8 cellular contexts compared by ENCODE assay signal in the genomic region with DNA sequence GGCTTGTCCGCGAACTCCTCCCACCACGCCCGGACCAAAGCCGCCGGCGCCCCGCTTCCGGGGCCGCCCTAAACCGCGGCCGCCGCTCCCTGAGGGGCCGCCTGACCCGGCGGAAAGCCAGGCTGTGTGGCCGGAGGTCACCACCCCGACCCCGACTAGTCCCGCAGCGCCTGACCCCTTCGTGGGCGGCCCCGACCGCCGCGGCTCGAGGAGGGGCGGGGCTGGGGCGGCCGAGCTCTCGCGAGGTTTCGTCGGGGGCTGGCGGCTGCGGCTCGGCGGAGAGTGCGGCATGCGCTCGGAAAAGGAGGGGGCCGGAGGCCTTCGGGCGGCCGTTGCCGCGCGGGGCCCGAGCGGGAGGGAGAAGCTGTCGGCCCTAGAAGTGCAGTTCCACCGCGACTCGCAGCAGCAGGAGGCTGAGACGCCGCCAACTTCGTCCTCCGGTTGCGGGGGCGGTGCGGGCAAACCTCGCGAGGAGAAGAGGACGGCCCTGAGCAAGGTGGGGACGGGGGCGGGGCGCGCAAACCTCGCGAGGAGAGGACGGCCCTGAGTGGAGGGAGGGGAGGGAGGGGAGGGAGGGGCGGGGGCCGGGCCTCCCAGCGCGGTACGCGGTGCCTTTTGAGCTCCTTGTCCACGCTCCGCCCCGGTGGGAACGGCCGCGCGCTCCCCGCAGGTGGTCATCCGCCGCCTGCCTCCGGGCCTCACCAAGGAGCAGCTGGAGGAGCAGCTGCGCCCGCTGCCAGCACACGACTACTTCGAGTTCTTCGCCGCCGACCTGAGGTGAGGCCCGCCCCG. TPM values are rescaled to one million over a fixed set of nuclear protein-coding genes. Genes with fewer than 3 reads are reported as not detected.
DNase-seq lines count a peak whose midpoint lies in the region; ATAC-seq, FAIRE-seq and TF ChIP-seq lines count a peak whose summit lies in the region.

A gene with protein sequence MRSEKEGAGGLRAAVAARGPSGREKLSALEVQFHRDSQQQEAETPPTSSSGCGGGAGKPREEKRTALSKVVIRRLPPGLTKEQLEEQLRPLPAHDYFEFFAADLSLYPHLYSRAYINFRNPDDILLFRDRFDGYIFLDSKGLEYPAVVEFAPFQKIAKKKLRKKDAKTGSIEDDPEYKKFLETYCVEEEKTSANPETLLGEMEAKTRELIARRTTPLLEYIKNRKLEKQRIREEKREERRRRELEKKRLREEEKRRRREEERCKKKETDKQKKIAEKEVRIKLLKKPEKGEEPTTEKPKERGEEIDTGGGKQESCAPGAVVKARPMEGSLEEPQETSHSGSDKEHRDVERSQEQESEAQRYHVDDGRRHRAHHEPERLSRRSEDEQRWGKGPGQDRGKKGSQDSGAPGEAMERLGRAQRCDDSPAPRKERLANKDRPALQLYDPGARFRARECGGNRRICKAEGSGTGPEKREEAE (plus strand): TSS at position 251 of the 792 bp plus-strand sequence. CDS start 39 bp downstream, at position 290.

- H3K27me3 Mint-ChIP-seq in central memory CD8-positive, alpha-beta T cell = no peaks in the 10 kb centered on the region

- peaks cover 34% of the 10 kb centered on the region for H3K36me3 Mint-ChIP-seq in central memory CD8-positive, alpha-beta T cell (ENCODE audit: insufficient read depth)

- no peaks in the 10 kb centered on the region for H3K27me3 ChIP-seq in keratinocyte (ENCODE audit: control insufficient read depth, extremely low read depth, insufficient read depth, low read length)

- no peak for FAIRE-seq in keratinocyte (lab: Jason Lieb, UNC)

- no peaks in the 10 kb centered on the region for H3K9me3 Mint-ChIP-seq in central memory CD8-positive, alpha-beta T cell

- peaks cover 25% of the 10 kb centered on the region for H3K79me2 ChIP-seq in keratinocyte (ENCODE audit: control insufficient read depth, insufficient read depth, low read length)

- no peaks in the 10 kb centered on the region for H3K9me3 ChIP-seq in keratinocyte (ENCODE audit: control insufficient read depth, low read depth, low read length)

- H3K4me1 Mint-ChIP-seq in central memory CD8-positive, alpha-beta T cell = peaks cover 36% of the 10 kb centered on the region

- H3K9ac ChIP-seq in keratinocyte (ENCODE audit: control insufficient read depth, extremely low read depth, insufficient read depth, low read length) = peak within 1 kb of the TSS; percentile 95

- H3K36me3 ChIP-seq in keratinocyte (ENCODE audit: control insufficient read depth in 2 of 2, extremely low read depth in 1 of 2, insufficient read depth in 2 of 2, low read length in 2 of 2) = peaks cover 2 to 5% of the 10 kb centered on the region in 2 experiments

- peaks cover 26% of the 10 kb centered on the region for H3K4me1 ChIP-seq in keratinocyte (ENCODE audit: control insufficient read depth, extremely low read depth, insufficient read depth, low read length)

- ATAC-seq in GM18909 (IDR thresholded peaks at IDR 0.05; ENCODE audit: poor library complexity, unreplicated experiment) (peak; percentile 83), HG03159 (IDR thresholded peaks at IDR 0.05; ENCODE audit: unreplicated experiment) (peak; percentile 67)
- ATAC-seq in activated CD4-positive, CD25-positive, alpha-beta regulatory T cell treated with anti-CD3 and anti-CD28 coated beads, Interleukin-2, amount 50 U/mL, for 24 hours = peak; percentile 83 to 87
- ATAC-seq in central memory CD8-positive, alpha-beta T cell (replicated peaks; ENCODE audit: extremely low read depth, poor library complexity, severe bottlenecking) = peak; percentile 84

- H3K4me3 Mint-ChIP-seq in central memory CD8-positive, alpha-beta T cell = peak within 1 kb of the TSS; percentile 89

- DNase-seq in AG08396 (ENCODE audit: low spot score) = peak; percentile 94
- DNase-seq in NCI-H345 (lab: John Stamatoyannopoulos, UW) = peak; percentile 92
- peak; percentile 79 to 82 for DNase-seq in central memory CD8-positive, alpha-beta T cell (ENCODE audit: low spot score in 2 of 2)
- DNase-seq in keratinocyte (ENCODE audit: low read depth, low spot score) = no peak
- peak; percentile 77 to 80 for DNase-seq in stimulated activated CD4-positive, alpha-beta T cell treated with anti-CD3 and anti-CD28 coated beads, Interleukin-15, amount 100 ng/mL, for 1 hour (ENCODE audit: low read depth in 1 of 2, low spot score in 1 of 2)

- no peak for TF ChIP-seq CTCF in keratinocyte (optimal IDR thresholded peaks at IDR 0.05 in 1 of 3, IDR thresholded peaks at IDR 0.05 in 1 of 3, conservative IDR thresholded peaks at IDR 0.05 in 1 of 3; ENCODE audit: extremely low read depth in 1 of 3, insufficient read depth in 2 of 3, low read length in 3 of 3)

- H3K4me3 ChIP-seq in keratinocyte (ENCODE audit: control insufficient read depth in 2 of 3, extremely low read depth in 1 of 3, insufficient read depth in 2 of 3, low read depth in 1 of 3, low read length in 3 of 3) = peak within 1 kb of the TSS; percentile 74 to 97 (median 93)

- peak within 1 kb of the TSS; percentile 97 for H3K27ac Mint-ChIP-seq in central memory CD8-positive, alpha-beta T cell (ENCODE audit: low read depth)

- peak within 1 kb of the TSS; percentile 96 for H3K4me2 ChIP-seq in keratinocyte (ENCODE audit: control insufficient read depth, extremely low read depth, insufficient read depth, low read depth, low read length)

- peak within 1 kb of the TSS; percentile 94 for H2AFZ ChIP-seq in keratinocyte (ENCODE audit: control insufficient read depth, low read length)

- dilution Hi-C loops in keratinocyte (cut with MboI; ENCODE audit: extremely low pct_ligation_motif_present, low sequenced_read_pairs) = no loop called here

- peak within 1 kb of the TSS; percentile 94 for H3K27ac ChIP-seq in keratinocyte (ENCODE audit: control insufficient read depth, insufficient read depth, low read length)

- no peaks in the 10 kb centered on the region for H3K9me1 ChIP-seq in keratinocyte (ENCODE audit: control insufficient read depth, extremely low read depth, insufficient read depth, low read length)

- no peaks in the 10 kb centered on the region for H4K20me1 ChIP-seq in keratinocyte (ENCODE audit: control insufficient read depth, extremely low read depth, insufficient read depth, low read length)

RNA-seq across cellular contexts. Expression of the gene that starts here (rescaled TPM):
- 41.1 to 60.8 TPM (median 42.2 TPM) in 3 replicates for polyA plus RNA-seq in keratinocyte
- polyA plus RNA-seq in keratinocyte (2011; ENCODE audit: low read depth) = 51.5 TPM
- polyA plus RNA-seq in keratinocyte (2011; cell fraction: cytosol; rRNA removed) = 46.3 and 47.6 TPM in 2 replicates
- 78.2 and 100 TPM in 2 replicates for polyA plus RNA-seq in keratinocyte (2011; cell fraction: nucleus; rRNA removed)
- 27.9 and 47.5 TPM in 2 replicates for polyA plus RNA-seq in keratinocyte (2012; ENCODE audit: low replicate concordance)
- 9.7 to 15.9 TPM (median 12.3 TPM) in 3 replicates for polyA minus RNA-seq in keratinocyte
- polyA minus RNA-seq in keratinocyte (2011; cell fraction: cytosol; rRNA and poly(A)+ RNA removed) = 20.9 TPM
- 12.1 and 18.3 TPM in 2 replicates for polyA minus RNA-seq in keratinocyte (2011; cell fraction: nucleus; rRNA and poly(A)+ RNA removed)
